ENCODE assay signal across 18 cellular contexts in the genomic region with DNA sequence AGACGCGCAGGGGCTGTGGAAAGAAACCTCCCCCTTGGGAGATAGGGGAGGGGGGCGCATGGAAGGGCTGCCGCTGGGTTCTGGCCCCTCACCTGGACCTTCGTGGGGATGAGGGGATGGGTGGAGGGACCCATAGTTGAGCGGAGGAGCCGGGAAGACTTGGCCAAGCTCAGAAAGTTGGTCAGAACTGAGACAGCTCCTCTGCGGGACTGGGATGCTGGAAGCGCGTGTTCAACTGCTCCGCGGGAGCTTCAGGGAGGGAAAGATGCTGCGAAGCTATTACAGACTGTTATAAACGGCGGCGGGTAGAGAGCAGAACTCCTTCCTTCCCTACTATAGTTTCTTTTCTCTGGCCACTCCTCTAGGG. TPM values are rescaled to one million over a fixed set of nuclear protein-coding genes. Genes with fewer than 3 reads are reported as not detected.
DNase-seq lines count a peak whose midpoint lies in the region; ATAC-seq and TF ChIP-seq lines count a peak whose summit lies in the region.
"Had no signal": no experiment of that assay in that cellular context is flagged by ENCODE, and none has a peak within 500 bp of the region (broad histone marks: within the 10 kb centered on the region; RNA-seq: fewer than 3 reads in every experiment).

No MANE protein-coding gene starts in this region.

- no peak overlapping the region for H2AFZ ChIP-seq in hepatocyte

- in situ Hi-C loops in G401 (cut with HindIII; ENCODE audit: low sequenced_read_pairs): no loop called here

- H3K4me1 Mint-ChIP-seq in immature natural killer cell (no peaks in the 10 kb centered on the region), HFFc6 (ENCODE audit: low read depth) (no peaks in the 10 kb centered on the region)
- no peaks in the 10 kb centered on the region for H3K4me1 Mint-ChIP-seq in activated T-cell treated with anti-CD3 and anti-CD28 coated beads, Interleukin-2, amount 50 U/mL, for 72 hours (ENCODE audit: low read depth)
- H3K4me1 Mint-ChIP-seq: activated naive CD8-positive, alpha-beta T cell treated with anti-CD3 and anti-CD28 coated beads, Interleukin-2, amount 50 U/mL, for 24 hours had no signal

- no peak overlapping the region for H3K4me3 Mint-ChIP-seq in immature natural killer cell
- no peak overlapping the region for H3K4me3 Mint-ChIP-seq in activated T-cell treated with anti-CD3 and anti-CD28 coated beads, Interleukin-2, amount 50 U/mL, for 72 hours
- no peak overlapping the region for H3K4me3 Mint-ChIP-seq in HFFc6
- H3K4me3 Mint-ChIP-seq: activated naive CD8-positive, alpha-beta T cell treated with anti-CD3 and anti-CD28 coated beads, Interleukin-2, amount 50 U/mL, for 24 hours; CD4-positive, alpha-beta T cell; stimulated activated naive CD8-positive, alpha-beta T cell treated with anti-CD3 and anti-CD28 coated beads, Interleukin-15, Interleukin-2, amounts not matched to agents 100 ng/mL and 50 ng/mL, for 24 hours had no signal

- H3K27ac Mint-ChIP-seq in immature natural killer cell (no peak overlapping the region), HFFc6 (no peak overlapping the region)
- no peak overlapping the region for H3K27ac Mint-ChIP-seq in activated T-cell treated with anti-CD3 and anti-CD28 coated beads, Interleukin-2, amount 50 U/mL, for 72 hours
- H3K27ac Mint-ChIP-seq: activated naive CD8-positive, alpha-beta T cell treated with anti-CD3 and anti-CD28 coated beads, Interleukin-2, amount 50 U/mL, for 24 hours; CD4-positive, alpha-beta T cell; stimulated activated naive CD8-positive, alpha-beta T cell treated with anti-CD3 and anti-CD28 coated beads, Interleukin-15, Interleukin-2, amounts not matched to agents 100 ng/mL and 50 ng/mL, for 24 hours had no signal

- H3K9me3 Mint-ChIP-seq in immature natural killer cell: peaks cover 0 to 28% (median 1%) of the 10 kb centered on the region in 6 donors
- H3K9me3 Mint-ChIP-seq in activated T-cell treated with anti-CD3 and anti-CD28 coated beads, Interleukin-2, amount 50 U/mL, for 72 hours: peaks cover 0 to 1% of the 10 kb centered on the region in 2 donors
- H3K9me3 Mint-ChIP-seq in HFFc6: no peaks in the 10 kb centered on the region
- H3K9me3 Mint-ChIP-seq: activated naive CD8-positive, alpha-beta T cell treated with anti-CD3 and anti-CD28 coated beads, Interleukin-2, amount 50 U/mL, for 24 hours; CD4-positive, alpha-beta T cell; stimulated activated naive CD8-positive, alpha-beta T cell treated with anti-CD3 and anti-CD28 coated beads, Interleukin-15, Interleukin-2, amounts not matched to agents 100 ng/mL and 50 ng/mL, for 24 hours had no signal

- H3K4me2 ChIP-seq in hepatocyte: peak overlapping the region; percentile 80

- H3K27me3 ChIP-seq in RWPE2 (ENCODE audit: insufficient read depth, poor library complexity, severe bottlenecking) (peaks cover 64% of the 10 kb centered on the region), hepatocyte (peaks cover 74% of the 10 kb centered on the region)

- no peaks in the 10 kb centered on the region for H3K79me2 ChIP-seq in hepatocyte

- DNase-seq in G401 (ENCODE audit: low spot score) (peak; percentile 82), RWPE2 (ENCODE audit: low spot score) (no peak), hepatocyte (ENCODE audit: low spot score) (peak; percentile 13), retinal pigment epithelial cell (ENCODE audit: low read depth) (no peak), immature natural killer cell (no peak), HFFc6 (no peak)
- DNase-seq in activated T-cell treated with anti-CD3 and anti-CD28 coated beads, Interleukin-2, amount 50 U/mL, for 72 hours: no peak
- DNase-seq: activated CD8-positive, alpha-beta memory T cell treated with anti-CD3 and anti-CD28 coated beads, Interleukin-2, amount 50 U/mL, for 4 hours; activated naive CD8-positive, alpha-beta T cell treated with anti-CD3 and anti-CD28 coated beads, Interleukin-2, amount 50 U/mL, for 24 hours; CD4-positive, alpha-beta T cell; cortex of kidney; foreskin melanocyte; NCI-H446; stimulated activated CD4-positive, alpha-beta T cell treated with anti-CD3 and anti-CD28 coated beads, Interleukin-4, amount 100 ng/mL, for 4 hours had no signal

- H3K36me3 Mint-ChIP-seq in immature natural killer cell: no peaks in the 10 kb centered on the region
- H3K36me3 Mint-ChIP-seq in activated T-cell treated with anti-CD3 and anti-CD28 coated beads, Interleukin-2, amount 50 U/mL, for 72 hours (ENCODE audit: insufficient read depth in 2 of 2): no peaks in the 10 kb centered on the region
- no peaks in the 10 kb centered on the region for H3K36me3 Mint-ChIP-seq in HFFc6 (ENCODE audit: low read depth)

- no peak for TF ChIP-seq CTCF in RWPE2 (IDR thresholded peaks at IDR 0.05; ENCODE audit: poor library complexity, severe bottlenecking)
- no peak for TF ChIP-seq CTCF in hepatocyte (IDR thresholded peaks at IDR 0.05; ENCODE audit: poor library complexity)
- no peak for TF ChIP-seq CTCF in retinal pigment epithelial cell (conservative IDR thresholded peaks at IDR 0.05; ENCODE audit: low read depth, low read length)
- TF ChIP-seq CTCF in HFFc6 (IDR thresholded peaks at IDR 0.05): no peak

- H3K9me2 ChIP-seq in hepatocyte (replicated peaks; ENCODE audit: insufficient read depth): no peaks in the 10 kb centered on the region

- peak; percentile 46; the same call in 1 of the 3 replicates for ATAC-seq in RWPE2 (ENCODE audit: low read depth)
- ATAC-seq in activated T-cell treated with anti-CD3 and anti-CD28 coated beads, Interleukin-2, amount 50 U/mL, for 72 hours (replicated peaks in 1 of 2): no peak
- ATAC-seq: activated naive CD8-positive, alpha-beta T cell treated with anti-CD3 and anti-CD28 coated beads, Interleukin-2, amount 50 U/mL, for 24 hours had no signal

- H3K4me1 ChIP-seq in RWPE2 (ENCODE audit: insufficient read depth, poor library complexity, severe bottlenecking) (no peaks in the 10 kb centered on the region), hepatocyte (ENCODE audit: insufficient read depth) (peaks cover 3% of the 10 kb centered on the region)

- H3K9me3 ChIP-seq in RWPE2 (ENCODE audit: severe bottlenecking): no peaks in the 10 kb centered on the region
- H3K9me3 ChIP-seq in hepatocyte (ENCODE audit: low read depth): no peaks in the 10 kb centered on the region

- H3K36me3 ChIP-seq in RWPE2 (ENCODE audit: low read depth) (no peaks in the 10 kb centered on the region), hepatocyte (replicated peaks; ENCODE audit: insufficient read depth, low read depth) (no peaks in the 10 kb centered on the region)

- H3K27ac ChIP-seq in RWPE2 (ENCODE audit: poor library complexity, severe bottlenecking) (no peak overlapping the region), hepatocyte (no peak overlapping the region)
- H3K27ac ChIP-seq: HL-60 had no signal

- no peak overlapping the region for H3K4me3 ChIP-seq in RWPE2 (ENCODE audit: severe bottlenecking)
- H3K4me3 ChIP-seq in hepatocyte: no peak overlapping the region
- H3K4me3 ChIP-seq in retinal pigment epithelial cell (ENCODE audit: low read length): peak overlapping the region; percentile 11

- WGBS in hepatocyte (ENCODE audit: low lambda C conversion rate, missing lambda C conversion rate): 5% methylated on average over 15 of the region's 16 CpGs

- H3K27me3 Mint-ChIP-seq in immature natural killer cell (ENCODE audit: low read depth in 3 of 3) (peaks cover 2 to 10% (median 5%) of the 10 kb centered on the region in 3 donors), HFFc6 (ENCODE audit: insufficient read depth) (peaks cover 3% of the 10 kb centered on the region; the same call in 1 of the 2 replicates)
- H3K27me3 Mint-ChIP-seq in activated T-cell treated with anti-CD3 and anti-CD28 coated beads, Interleukin-2, amount 50 U/mL, for 72 hours (ENCODE audit: low read depth): peaks cover 30% of the 10 kb centered on the region

- H4K20me1 ChIP-seq in hepatocyte (ENCODE audit: insufficient read depth, poor library complexity, severe bottlenecking): no peaks in the 10 kb centered on the region

RNA-seq across cellular contexts. Expression of a gene that starts 0.9 kb away (rescaled TPM):
- total RNA-seq in G401 (2014; rRNA removed; shearing (Covaris generic)): not detected in 2 replicates
- total RNA-seq in hepatocyte: 0.37 and 0.52 TPM in 2 replicates
- polyA plus RNA-seq in hepatocyte (0.46 TPM in 1 of 2 replicates, not detected in the other), immature natural killer cell (not detected)
- not detected for total RNA-seq in activated T-cell treated with anti-CD3 and anti-CD28 coated beads, Interleukin-2, amount 50 U/mL, for 72 hours
- not detected for total RNA-seq in HFFc6 (2021; fragmentation: NEBNext Ultra II Directional; extraction: Animal tissue kit (Norgen Biotek cat#: 25700))
- total RNA-seq: CD4-positive, alpha-beta T cell; liver; M059J had no signal
- polyA plus RNA-seq: liver had no signal

Comparison
In these comparisons a context has a peak if more than half of its experiments do, and no peak if none do; other contexts are left out.
1. DNase-seq: peak in G401 (single experiment) and hepatocyte (single experiment); none in RWPE2 (single experiment), retinal pigment epithelial cell (single experiment), immature natural killer cell (0 of 3), activated T-cell treated with anti-CD3 and anti-CD28 coated beads, Interleukin-2, amount 50 U/mL, for 72 hours (0 of 2) and HFFc6 (single experiment).